In the genomic region with DNA sequence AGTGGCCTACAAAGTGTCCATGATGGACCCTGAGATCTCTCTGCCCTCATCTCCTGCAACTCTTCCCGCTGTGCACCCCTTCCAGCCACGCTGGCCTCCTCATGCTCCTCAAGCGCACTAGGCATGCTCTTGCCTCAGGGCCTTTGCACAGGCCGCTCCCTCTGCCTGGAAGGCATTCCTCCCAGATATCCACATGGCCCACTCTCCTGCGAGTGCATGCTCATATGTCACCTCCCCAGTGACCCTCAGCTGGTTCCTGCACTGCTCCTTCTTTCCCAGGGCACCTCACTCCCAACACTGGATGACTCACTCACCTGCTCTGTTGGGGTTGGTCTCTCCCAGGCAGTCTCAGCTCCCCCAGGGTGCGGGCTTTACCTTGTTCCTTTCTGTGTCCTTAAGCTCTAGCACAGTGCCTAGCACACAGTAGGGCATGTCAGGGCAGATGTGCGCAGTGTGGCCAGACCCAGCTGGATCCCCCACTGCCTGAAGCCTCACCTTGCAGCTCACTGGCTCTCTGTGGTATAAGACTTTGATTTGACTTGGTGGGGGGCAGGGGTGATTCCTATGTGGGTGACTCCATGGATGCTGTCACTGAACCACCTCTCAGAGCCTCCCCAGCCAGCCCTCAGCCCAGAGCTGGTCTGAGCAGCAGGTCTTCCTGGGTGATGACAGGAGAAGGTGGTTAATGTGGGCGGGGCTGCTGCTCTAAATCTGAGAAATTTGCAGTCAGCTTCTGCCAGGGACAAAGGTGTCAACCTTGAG, we compare ENCODE assay signal across 14 cellular contexts. TPM values are rescaled to one million over a fixed set of nuclear protein-coding genes. Genes with fewer than 3 reads are reported as not detected.
A peak's percentile ranks its signal among the peaks of the same experiment; 100 is the strongest.
DNase-seq lines count a peak whose midpoint lies in the region; ATAC-seq, FAIRE-seq and TF ChIP-seq lines count a peak whose summit lies in the region.
"Had no signal": no experiment of that assay in that cellular context is flagged by ENCODE, and none has a peak within 500 bp of the region (broad histone marks: within the 10 kb centered on the region; RNA-seq: fewer than 3 reads in every experiment).

No MANE protein-coding gene starts in this region.

- FAIRE-seq in HepG2 (lab: Jason Lieb, UNC): no peak

- H2AFZ ChIP-seq in HepG2 (ENCODE audit: low read length): no peak overlapping the region

- ATAC-seq in GM21423 (IDR thresholded peaks at IDR 0.05; ENCODE audit: unreplicated experiment): no peak
- no peak for ATAC-seq in HepG2
- ATAC-seq: left ventricle myocardium superior had no signal

- H3K27ac Mint-ChIP-seq in Calu3 (ENCODE audit: unreplicated experiment) (no peak overlapping the region), endodermal cell (no peak overlapping the region), osteocyte (ENCODE audit: unreplicated experiment) (no peak overlapping the region)

- intact Hi-C loops in Calu3 (cut with micrococcal nuclease; ENCODE audit: unreplicated experiment) (no loop called here), HepG2 (cut with micrococcal nuclease; ENCODE audit: unreplicated experiment) (loop anchor here (10.0 kb wide), 1 partner anchor 119 kb away; a partner anchor contains a TSS)

- H3K4me2 ChIP-seq in HepG2 (ENCODE audit: low read depth, low read length): no peak overlapping the region
- H3K4me2 ChIP-seq: BLaER1, KMS-11 had no signal

- no peak for TF ChIP-seq POLR2A in HepG2 (IDR thresholded peaks at IDR 0.05; ENCODE audit: insufficient read depth in 1 of 2, low read depth in 2 of 2, low read length in 2 of 2)

- H3K9ac ChIP-seq in endodermal cell (ENCODE audit: extremely low read depth, low read length, poor library complexity, severe bottlenecking) (no peak overlapping the region), HepG2 (ENCODE audit: insufficient read depth, low read depth, low read length) (no peak overlapping the region)
- H3K9ac ChIP-seq: BLaER1, KMS-11 had no signal

- H3K4me3 Mint-ChIP-seq in Calu3 (ENCODE audit: low read depth, unreplicated experiment) (no peak overlapping the region), endodermal cell (no peak overlapping the region), osteocyte (ENCODE audit: unreplicated experiment) (no peak overlapping the region)

- TF ChIP-seq CTCF in Calu3 (IDR thresholded peaks at IDR 0.05; ENCODE audit: unreplicated experiment) (no peak), endodermal cell (conservative IDR thresholded peaks at IDR 0.05) (no peak), osteocyte (IDR thresholded peaks at IDR 0.05) (no peak), HepG2 (CRISPR knock-in tag; IDR thresholded peaks at IDR 0.05) (no peak)

- TF ChIP-seq RAD21 in HepG2 (CRISPR knock-in tag; IDR thresholded peaks at IDR 0.05): no peak

- TF ChIP-seq EP300 in HepG2 (IDR thresholded peaks at IDR 0.05; ENCODE audit: low read depth in 2 of 2, low read length in 2 of 2) (no peak), HepG2 (CRISPR knock-in tag; IDR thresholded peaks at IDR 0.05; ENCODE audit: borderline replicate concordance) (no peak)

- H3K79me2 ChIP-seq in HepG2 (ENCODE audit: insufficient read depth, low read length): no peaks in the 10 kb centered on the region

- H3K27me3 ChIP-seq in endodermal cell (ENCODE audit: control insufficient read depth, insufficient read depth, low read length, poor library complexity, severe bottlenecking) (no peaks in the 10 kb centered on the region), HepG2 (ENCODE audit: control insufficient read depth in 1 of 2, insufficient read depth in 2 of 2, low read length in 2 of 2) (peaks cover 0 to 10% of the 10 kb centered on the region in 2 experiments; a peak in 2 of 5 replicates)
- H3K27me3 ChIP-seq: BLaER1, SJSA1 had no signal

- H3K27ac ChIP-seq in endodermal cell (ENCODE audit: low read depth, low read length) (no peak overlapping the region), HepG2 (ENCODE audit: extremely low read length, insufficient read depth, low read length) (no peak overlapping the region)
- H3K27ac ChIP-seq: BLaER1, HL-60, KMS-11, SJSA1 had no signal

- peaks cover 3% of the 10 kb centered on the region; the same call in 1 of the 2 replicates for H4K20me1 ChIP-seq in HepG2 (ENCODE audit: insufficient read depth, low read length)
- H4K20me1 ChIP-seq: BLaER1 had no signal

- H3K27me3 Mint-ChIP-seq in Calu3 (ENCODE audit: unreplicated experiment) (peaks cover 80% of the 10 kb centered on the region), endodermal cell (ENCODE audit: insufficient read depth) (no peaks in the 10 kb centered on the region), osteocyte (ENCODE audit: unreplicated experiment) (peaks cover 39% of the 10 kb centered on the region)

- H3K9me3 ChIP-seq in endodermal cell (ENCODE audit: control insufficient read depth, low read length) (no peaks in the 10 kb centered on the region), HepG2 (ENCODE audit: low read length) (no peaks in the 10 kb centered on the region)
- H3K9me3 ChIP-seq: BLaER1, SJSA1 had no signal

- H3K9me3 Mint-ChIP-seq in Calu3 (ENCODE audit: low read depth, unreplicated experiment) (no peaks in the 10 kb centered on the region), endodermal cell (no peaks in the 10 kb centered on the region), osteocyte (ENCODE audit: unreplicated experiment) (no peaks in the 10 kb centered on the region)

- peak; percentile 30 for DNase-seq in Calu3
- DNase-seq in NCI-H69 (lab: John Stamatoyannopoulos, UW): peak; percentile 20
- DNase-seq in endodermal cell: peak; percentile 54
- DNase-seq in osteocyte (ENCODE audit: extremely low spot score, unreplicated experiment): peak; percentile 66
- DNase-seq in AG08395 (ENCODE audit: low spot score): no peak
- DNase-seq in HepG2 (ENCODE audit: low spot score): no peak
- DNase-seq: hypothalamus, left ventricle myocardium superior, NCI-H1105 had no signal

- H3K4me1 Mint-ChIP-seq in Calu3 (ENCODE audit: low read depth, unreplicated experiment) (peaks cover 16% of the 10 kb centered on the region), endodermal cell (peaks cover 2% of the 10 kb centered on the region), osteocyte (ENCODE audit: unreplicated experiment) (peaks cover 7% of the 10 kb centered on the region)

- no peaks in the 10 kb centered on the region for H3K36me3 Mint-ChIP-seq in Calu3 (ENCODE audit: insufficient read depth, unreplicated experiment)
- no peaks in the 10 kb centered on the region for H3K36me3 Mint-ChIP-seq in endodermal cell (ENCODE audit: low read depth)
- no peaks in the 10 kb centered on the region for H3K36me3 Mint-ChIP-seq in osteocyte (ENCODE audit: unreplicated experiment)

- in situ Hi-C loops in HepG2 (cut with HindIII; ENCODE audit: extremely low pct_ligation_motif_present, low pct_unique_long_range_greater_than_20kb): no loop called here

- BruUV-seq in Calu3 (replicated peaks; lab: Mats Ljungman, UMichigan) (no TSS peak), HepG2 (replicated peaks; lab: Mats Ljungman, UMichigan) (no TSS peak)

- POLR2A ChIA-PET in HepG2 (lab: Yijun Ruan, JAX): no interaction called here

- no peak overlapping the region for H3K4me3 ChIP-seq in endodermal cell (ENCODE audit: low read length)
- no peak overlapping the region for H3K4me3 ChIP-seq in HepG2 (replicated peaks in 1 of 3; ENCODE audit: insufficient read depth in 1 of 3, low read depth in 2 of 3, low read length in 3 of 3)
- H3K4me3 ChIP-seq: BLaER1, SJSA1 had no signal

- CTCF ChIA-PET in Calu3 (lab: Charles Lee): interaction anchor here (0.5 to 1.5 kb wide), 3 partner anchors 11 to 36 kb away, joined by 3 read pairs; no protein-coding TSS in a partner anchor
- CTCF ChIA-PET in HepG2 (lab: Yijun Ruan, JAX; ENCODE audit: low intra/inter-chr PET ratio, low total read pairs): no interaction called here

- H3K4me1 ChIP-seq in endodermal cell (ENCODE audit: control insufficient read depth, insufficient read depth, low read length): no peaks in the 10 kb centered on the region
- no peaks in the 10 kb centered on the region for H3K4me1 ChIP-seq in HepG2 (ENCODE audit: insufficient read depth, low read length)
- H3K4me1 ChIP-seq: SJSA1 had no signal

- H3K36me3 ChIP-seq in endodermal cell (ENCODE audit: control insufficient read depth, insufficient read depth, low read length) (no peaks in the 10 kb centered on the region), HepG2 (replicated peaks in 1 of 2; ENCODE audit: control insufficient read depth in 1 of 2, insufficient read depth in 2 of 2, low read length in 2 of 2) (no peaks in the 10 kb centered on the region)
- H3K36me3 ChIP-seq: BLaER1, SJSA1 had no signal

- 94 to 97% methylated on average over 6 to 8 of the region's 8 CpGs for WGBS in endodermal cell (ENCODE audit: insufficient coverage in 1 of 2, insufficient read length in 1 of 2), 2 experiments
- 28% methylated on average over 6 of the region's 8 CpGs for WGBS in HepG2 (ENCODE audit: low lambda C conversion rate)

TF ChIP-seq in HepG2, 621 proteins besides CTCF, POLR2A, EP300 and RAD21 (continues in another document):
- TF ChIP-seq MYC (CRISPR knock-in tag; IDR thresholded peaks at IDR 0.05; ENCODE audit: borderline replicate concordance): no peak

RNA-seq across cellular contexts. Expression of a gene that starts 37.4 kb away (rescaled TPM):
- total RNA-seq in Calu3 (2022): 0.07 and 0.12 TPM in 2 replicates
- 1 to 10 TPM; 2.1 to 4.2 TPM for total RNA-seq in endodermal cell
- polyA plus RNA-seq in endodermal cell (2013, experiment 1 of 2): 9.2 TPM
- 10.8 TPM for polyA plus RNA-seq in endodermal cell (2013, experiment 2 of 2)
- total RNA-seq in osteocyte: not detected in 2 replicates
- not detected in 2 replicates for total RNA-seq in HepG2 (2016; rRNA removed; fragmentation: Illumina TruSeq; extraction: Trizol)
- 0.35 and 0.71 TPM in 2 replicates for total RNA-seq in HepG2 (2016; cell fraction: cytosol; rRNA removed; fragmentation: Illumina TruSeq; extraction: Trizol; ENCODE audit: low read depth)
- not detected in 2 replicates for total RNA-seq in HepG2 (2016; cell fraction: insoluble cytoplasmic fraction; rRNA removed; fragmentation: Illumina TruSeq; extraction: Trizol)
- 0.28 TPM in 1 of 2 replicates, not detected in the other for total RNA-seq in HepG2 (2016; cell fraction: membrane; rRNA removed; fragmentation: Illumina TruSeq; extraction: Trizol)
- not detected in 2 replicates for total RNA-seq in HepG2 (2016; cell fraction: nucleus; rRNA removed; fragmentation: Illumina TruSeq; extraction: Trizol)
- 0.13 and 0.48 TPM in 2 replicates for polyA plus RNA-seq in HepG2 (2011; rRNA removed)
- 0.13 and 0.15 TPM in 2 replicates for polyA plus RNA-seq in HepG2 (2011; cell fraction: cytosol; rRNA removed)
- polyA plus RNA-seq in HepG2 (2011; cell fraction: nucleus; rRNA removed): 0.45 and 0.98 TPM in 2 replicates
- polyA plus RNA-seq in HepG2 (2012): 0.08 and 0.12 TPM in 2 replicates
- 0.34 and 0.35 TPM in 2 replicates for polyA plus RNA-seq in HepG2 (2016; cell fraction: cytosol; fragmentation: Illumina TruSeq; extraction: Trizol; ENCODE audit: low read depth)
- polyA plus RNA-seq in HepG2 (2016; cell fraction: insoluble cytoplasmic fraction; fragmentation: Illumina TruSeq; extraction: Trizol; ENCODE audit: low read depth): not detected in 2 replicates
- polyA plus RNA-seq in HepG2 (2016; cell fraction: membrane; fragmentation: Illumina TruSeq; extraction: Trizol; ENCODE audit: low read depth): not detected in 2 replicates
- not detected in 2 replicates for polyA plus RNA-seq in HepG2 (2016; cell fraction: nucleus; fragmentation: Illumina TruSeq; extraction: Trizol; ENCODE audit: insufficient read depth, low read depth)
- 0.12 and 0.14 TPM in 2 replicates for polyA minus RNA-seq in HepG2 (2011; rRNA and poly(A)+ RNA removed; ENCODE audit: low replicate concordance)
- not detected in 2 replicates for polyA minus RNA-seq in HepG2 (2011; cell fraction: cytosol; rRNA and poly(A)+ RNA removed)
- 0.52 and 0.62 TPM in 2 replicates for polyA minus RNA-seq in HepG2 (2011; cell fraction: nucleus; rRNA and poly(A)+ RNA removed)

Comparison
In these comparisons a context has a peak if more than half of its experiments do, and no peak if none do; other contexts are left out.
1. DNase-seq: peak in Calu3 (single experiment), NCI-H69 (single experiment), endodermal cell (single experiment) and osteocyte (single experiment); none in AG08395 (single experiment) and HepG2 (single experiment).